11 cellular contexts compared by ENCODE assay signal in the genomic region with DNA sequence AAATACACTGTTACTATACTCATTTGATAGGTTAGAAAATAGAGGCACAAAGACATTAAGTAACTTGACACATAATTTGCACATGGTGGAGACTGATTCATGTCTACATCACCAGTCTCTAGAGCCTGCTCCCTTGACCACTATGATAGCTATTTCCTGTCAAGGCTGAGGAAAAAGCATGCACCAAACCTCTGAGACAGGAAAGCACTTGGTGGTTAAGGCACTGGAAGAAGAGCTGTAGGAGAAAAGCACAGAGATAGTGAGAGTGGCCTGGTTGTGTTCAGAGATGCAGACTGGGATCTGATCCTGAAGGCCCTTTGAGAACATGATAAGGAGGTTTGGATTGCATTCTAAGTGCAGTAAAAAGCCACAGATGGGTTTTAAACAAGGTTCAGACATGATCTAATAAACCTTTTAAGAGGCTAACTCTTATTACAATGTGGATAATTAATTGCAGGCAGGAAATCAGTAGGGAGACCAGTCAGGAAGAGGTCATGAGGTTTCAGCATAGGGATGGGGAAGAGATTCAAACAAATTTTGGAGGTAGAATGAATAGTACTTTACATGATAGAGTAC.
A peak's percentile ranks its signal among the peaks of the same experiment; 100 is the strongest.
DNase-seq lines count a peak whose midpoint lies in the region; ATAC-seq and TF ChIP-seq lines count a peak whose summit lies in the region.
"Had no signal": no experiment of that assay in that cellular context is flagged by ENCODE, and none has a peak within 500 bp of the region (broad histone marks: within the 10 kb centered on the region; RNA-seq: fewer than 3 reads in every experiment).

No MANE protein-coding gene starts in this region.

- H3K9me3 ChIP-seq in osteoblast (ENCODE audit: low read depth, low read length) = no peaks in the 10 kb centered on the region

- H3K4me3 ChIP-seq in epithelial cell of proximal tubule (ENCODE audit: low read depth, low read length) = no peak overlapping the region
- H3K4me3 ChIP-seq in osteoblast (ENCODE audit: insufficient read depth, low read length) = no peak overlapping the region

- H3K4me2 ChIP-seq in osteoblast (ENCODE audit: insufficient read depth, low read length) = peak overlapping the region; percentile 15
- H3K4me2 ChIP-seq: KMS-11 had no signal

- no peaks in the 10 kb centered on the region for H4K20me1 ChIP-seq in osteoblast (ENCODE audit: insufficient read depth, low read length)

- H3K4me1 ChIP-seq in osteoblast (ENCODE audit: insufficient read depth, low read length) = peaks cover 31% of the 10 kb centered on the region

- H3K27me3 ChIP-seq in osteoblast (ENCODE audit: insufficient read depth, low read length) = no peaks in the 10 kb centered on the region

- H3K36me3 ChIP-seq in osteoblast (ENCODE audit: insufficient read depth, low read length) = no peaks in the 10 kb centered on the region

- peak overlapping the region; percentile 65 for H3K27ac ChIP-seq in osteoblast (ENCODE audit: low read depth, low read length)
- H3K27ac ChIP-seq: KMS-11 had no signal

- no peak for TF ChIP-seq CTCF in epithelial cell of proximal tubule (conservative IDR thresholded peaks at IDR 0.05; ENCODE audit: low read depth, low read length)
- TF ChIP-seq CTCF in osteoblast (IDR thresholded peaks at IDR 0.05; ENCODE audit: extremely low read depth, low read depth, low read length) = no peak

- H2AFZ ChIP-seq in osteoblast (ENCODE audit: low read length) = no peak overlapping the region

- peak; percentile 95 for DNase-seq in ELR (ENCODE audit: low read depth)
- peak; percentile 12 for DNase-seq in NCI-H460 (ENCODE audit: extremely low read depth, low read depth)
- DNase-seq in epithelial cell of proximal tubule (ENCODE audit: low read depth) = peak; percentile 51
- no peak for DNase-seq in osteoblast (ENCODE audit: insufficient read length, low spot score, missing footprints)
- DNase-seq in NCI-H187 treated with DMSO at 0.1 percent for 48 hours (lab: John Stamatoyannopoulos, UW) = no peak
- no peak for DNase-seq in DMS153 (lab: John Stamatoyannopoulos, UW)
- DNase-seq: activated CD4-positive, CD25-positive, alpha-beta regulatory T cell; activated naive CD4-positive, alpha-beta T cell treated with Interleukin-2 at 50 U/mL for 16 hours had no signal

- no peaks in the 10 kb centered on the region for H3K79me2 ChIP-seq in osteoblast (ENCODE audit: insufficient read depth, low read length)

- ATAC-seq in GM18909 (IDR thresholded peaks at IDR 0.05; ENCODE audit: poor library complexity, unreplicated experiment) = no peak
- no peak for ATAC-seq in HG02938 (IDR thresholded peaks at IDR 0.05; ENCODE audit: unreplicated experiment)

Comparison
In these comparisons a context has a peak if more than half of its experiments do, and no peak if none do; other contexts are left out.
1. DNase-seq: peak in ELR (single experiment), NCI-H460 (single experiment) and epithelial cell of proximal tubule (single experiment); none in osteoblast (single experiment), NCI-H187 treated with DMSO at 0.1 percent for 48 hours (single experiment) and DMS153 (single experiment).